ENCODE assay signal across 7 cellular contexts in genomic region chr17:71842991-71843390, GRCh38.
"Had no signal": no experiment of that assay in that cellular context is flagged by ENCODE, and none has a peak within 500 bp of the region (broad histone marks: within the 10 kb centered on the region; RNA-seq: fewer than 3 reads in every experiment).

No MANE protein-coding gene starts in this region.

- FAIRE-seq: H1, H54, HepG2 had no signal

- DNase-seq: H9, HCEC 1CT, HFFc6, KBM-7 had no signal
